Comparison of ENCODE assay signal across 18 cellular contexts in the genomic region with DNA sequence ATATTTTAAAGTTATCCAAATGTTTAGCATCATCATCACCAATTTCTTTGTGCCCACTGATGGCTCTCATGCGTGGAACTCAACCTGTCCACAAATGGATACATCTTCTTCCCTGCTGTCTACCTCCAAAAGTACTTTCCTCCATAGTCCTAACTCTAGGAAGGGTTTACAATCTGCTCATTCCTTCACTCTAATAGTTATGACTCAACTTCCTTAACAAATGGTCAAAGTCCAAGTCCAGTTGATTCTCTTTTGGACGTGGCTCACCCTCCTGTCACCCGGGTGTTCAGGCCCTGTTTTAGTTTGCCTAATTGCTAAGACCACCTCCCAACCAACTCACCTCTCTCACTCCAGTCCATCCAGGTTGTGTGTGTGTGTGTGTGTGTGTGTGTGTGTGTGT.
DNase-seq lines count a peak whose midpoint lies in the region; ATAC-seq, FAIRE-seq and TF ChIP-seq lines count a peak whose summit lies in the region.
"Had no signal": no experiment of that assay in that cellular context is flagged by ENCODE, and none has a peak within 500 bp of the region (broad histone marks: within the 10 kb centered on the region; RNA-seq: fewer than 3 reads in every experiment).

No MANE protein-coding gene starts in this region.

- H3K27me3 Mint-ChIP-seq in natural killer cell treated with Interleukin-12 subunit alpha and Interleukin-12 subunit beta and Interleukin-15 and Interleukin-18, amount 100 ng/mL, for 72 hours, result no peaks in the 10 kb centered on the region
- H3K27me3 Mint-ChIP-seq: activated CD4-positive, alpha-beta memory T cell treated with anti-CD3 and anti-CD28 coated beads, Interleukin-2, amount 10 ng/mL, durations not matched to agents 7 days and 5 days; activated naive CD4-positive, alpha-beta T cell treated with anti-CD3 and anti-CD28 coated beads, Interleukin-2, amount 50 U/mL, for 24 hours had no signal

- DNase-seq in EH (ENCODE audit: low read depth) (peak; percentile 4), MG63 (peak; percentile 17), epithelial cell of proximal tubule (ENCODE audit: low read depth) (peak; percentile 53), pancreas (no peak), UCSD-AML1 (lab: John Stamatoyannopoulos, UW; ENCODE audit: unreplicated experiment) (no peak), vagina (ENCODE audit: extremely low spot score in 2 of 2) (no peak), T-helper 9 cell (no peak)
- no peak for DNase-seq in natural killer cell treated with Interleukin-12 subunit alpha and Interleukin-12 subunit beta and Interleukin-15 and Interleukin-18, amount 100 ng/mL, for 72 hours (ENCODE audit: low spot score)
- DNase-seq: activated CD4-positive, alpha-beta memory T cell treated with anti-CD3 and anti-CD28 coated beads, Interleukin-2, amount 10 ng/mL, durations not matched to agents 7 days and 5 days; activated T-cell treated with anti-CD3 and anti-CD28 coated beads, Interleukin-2, amount 50 U/mL, for 4 hours; CD8-positive, alpha-beta memory T cell; heart right ventricle; mesendoderm; NCI-H1417 treated with DMSO at 0.1 percent for 48 hours; NCI-H82; stomach had no signal

- no peaks in the 10 kb centered on the region for H3K4me1 Mint-ChIP-seq in natural killer cell treated with Interleukin-12 subunit alpha and Interleukin-12 subunit beta and Interleukin-15 and Interleukin-18, amount 100 ng/mL, for 72 hours (ENCODE audit: low read depth in 2 of 2)
- H3K4me1 Mint-ChIP-seq: activated CD4-positive, alpha-beta memory T cell treated with anti-CD3 and anti-CD28 coated beads, Interleukin-2, amount 10 ng/mL, durations not matched to agents 7 days and 5 days; activated naive CD4-positive, alpha-beta T cell treated with anti-CD3 and anti-CD28 coated beads, Interleukin-2, amount 50 U/mL, for 24 hours; CD8-positive, alpha-beta memory T cell had no signal

- WGBS in pancreas, 2 donors, result 55 to 63% methylated on average over 3 of the region's 3 CpGs

- H3K4me1 ChIP-seq in pancreas (no peaks in the 10 kb centered on the region), vagina (no peaks in the 10 kb centered on the region)
- H3K4me1 ChIP-seq: esophagus muscularis mucosa, stomach had no signal

- H3K27ac Mint-ChIP-seq in natural killer cell treated with Interleukin-12 subunit alpha and Interleukin-12 subunit beta and Interleukin-15 and Interleukin-18, amount 100 ng/mL, for 72 hours, result no peak overlapping the region
- H3K27ac Mint-ChIP-seq: activated CD4-positive, alpha-beta memory T cell treated with anti-CD3 and anti-CD28 coated beads, Interleukin-2, amount 10 ng/mL, durations not matched to agents 7 days and 5 days; activated naive CD4-positive, alpha-beta T cell treated with anti-CD3 and anti-CD28 coated beads, Interleukin-2, amount 50 U/mL, for 24 hours; CD8-positive, alpha-beta memory T cell had no signal

- no peaks in the 10 kb centered on the region for H3K36me3 Mint-ChIP-seq in natural killer cell treated with Interleukin-12 subunit alpha and Interleukin-12 subunit beta and Interleukin-15 and Interleukin-18, amount 100 ng/mL, for 72 hours
- H3K36me3 Mint-ChIP-seq: activated naive CD4-positive, alpha-beta T cell treated with anti-CD3 and anti-CD28 coated beads, Interleukin-2, amount 50 U/mL, for 24 hours had no signal

- ATAC-seq in pancreas, result peak in 3 of 4 donors; percentile 64 to 79 (median 79)
- no peak for ATAC-seq in natural killer cell treated with Interleukin-12 subunit alpha and Interleukin-12 subunit beta and Interleukin-15 and Interleukin-18, amount 100 ng/mL, for 72 hours
- ATAC-seq: activated T-cell treated with anti-CD3 and anti-CD28 coated beads, Interleukin-2, amount 50 U/mL, for 4 hours; heart right ventricle had no signal

- H3K27me3 ChIP-seq in MG63, result no peaks in the 10 kb centered on the region
- no peaks in the 10 kb centered on the region for H3K27me3 ChIP-seq in pancreas
- no peaks in the 10 kb centered on the region for H3K27me3 ChIP-seq in vagina
- H3K27me3 ChIP-seq: esophagus muscularis mucosa, heart right ventricle, stomach had no signal

- TF ChIP-seq CTCF in epithelial cell of proximal tubule (conservative IDR thresholded peaks at IDR 0.05; ENCODE audit: low read depth, low read length) (no peak), pancreas (IDR thresholded peaks at IDR 0.05) (no peak), vagina (IDR thresholded peaks at IDR 0.05) (no peak)

- H3K4me3 ChIP-seq in MG63 (no peak overlapping the region), epithelial cell of proximal tubule (ENCODE audit: low read depth, low read length) (no peak overlapping the region), pancreas (no peak overlapping the region), vagina (no peak overlapping the region)
- H3K4me3 ChIP-seq: esophagus muscularis mucosa, heart right ventricle, stomach had no signal

- intact Hi-C loops in pancreas (cut with DNase I) (no loop called here), vagina (cut with DNase I) (no loop called here)

- no peaks in the 10 kb centered on the region for H3K36me3 ChIP-seq in MG63
- peaks cover 0 to 5% (median 0%) of the 10 kb centered on the region in 3 donors for H3K36me3 ChIP-seq in pancreas
- H3K36me3 ChIP-seq in vagina, result peaks cover 0 to 9% of the 10 kb centered on the region in 2 donors

- no peak for TF ChIP-seq POLR2A in vagina (IDR thresholded peaks at IDR 0.05)

- FAIRE-seq in pancreas (lab: Jason Lieb, UNC), result no peak

- no peaks in the 10 kb centered on the region for H3K9me3 Mint-ChIP-seq in natural killer cell treated with Interleukin-12 subunit alpha and Interleukin-12 subunit beta and Interleukin-15 and Interleukin-18, amount 100 ng/mL, for 72 hours
- H3K9me3 Mint-ChIP-seq: activated CD4-positive, alpha-beta memory T cell treated with anti-CD3 and anti-CD28 coated beads, Interleukin-2, amount 10 ng/mL, durations not matched to agents 7 days and 5 days; activated naive CD4-positive, alpha-beta T cell treated with anti-CD3 and anti-CD28 coated beads, Interleukin-2, amount 50 U/mL, for 24 hours; activated T-cell treated with anti-CD3 and anti-CD28 coated beads, Interleukin-2, amount 50 U/mL, for 4 hours; CD8-positive, alpha-beta memory T cell had no signal

- H3K4me3 Mint-ChIP-seq in natural killer cell treated with Interleukin-12 subunit alpha and Interleukin-12 subunit beta and Interleukin-15 and Interleukin-18, amount 100 ng/mL, for 72 hours, result no peak overlapping the region
- H3K4me3 Mint-ChIP-seq: activated CD4-positive, alpha-beta memory T cell treated with anti-CD3 and anti-CD28 coated beads, Interleukin-2, amount 10 ng/mL, durations not matched to agents 7 days and 5 days; activated naive CD4-positive, alpha-beta T cell treated with anti-CD3 and anti-CD28 coated beads, Interleukin-2, amount 50 U/mL, for 24 hours; activated T-cell treated with anti-CD3 and anti-CD28 coated beads, Interleukin-2, amount 50 U/mL, for 4 hours; CD8-positive, alpha-beta memory T cell had no signal

- no peaks in the 10 kb centered on the region for H3K9me3 ChIP-seq in MG63
- H3K9me3 ChIP-seq in pancreas, result no peaks in the 10 kb centered on the region
- no peaks in the 10 kb centered on the region for H3K9me3 ChIP-seq in vagina
- H3K9me3 ChIP-seq: esophagus muscularis mucosa, heart right ventricle, stomach had no signal

- no peak overlapping the region for H3K27ac ChIP-seq in pancreas
- H3K27ac ChIP-seq in vagina, result no peak overlapping the region
- H3K27ac ChIP-seq: esophagus muscularis mucosa, heart right ventricle had no signal

Comparison
In these comparisons a context has a peak if more than half of its experiments do, and no peak if none do; other contexts are left out.
1. DNase-seq: peak in EH (single experiment), MG63 (single experiment) and epithelial cell of proximal tubule (single experiment); none in pancreas (0 of 6), UCSD-AML1 (single experiment), vagina (0 of 2), T-helper 9 cell (single experiment) and natural killer cell treated with Interleukin-12 subunit alpha and Interleukin-12 subunit beta and Interleukin-15 and Interleukin-18, amount 100 ng/mL, for 72 hours (single experiment).
2. ATAC-seq: peak in pancreas (3 of 4); none in natural killer cell treated with Interleukin-12 subunit alpha and Interleukin-12 subunit beta and Interleukin-15 and Interleukin-18, amount 100 ng/mL, for 72 hours (0 of 2).